Comparison of ENCODE assay signal across 28 cellular contexts in genomic region chr9:34102796-34103195, GRCh38.
"Had no signal": no experiment of that assay in that cellular context is flagged by ENCODE, and none has a peak within 500 bp of the region (broad histone marks: within the 10 kb centered on the region; RNA-seq: fewer than 3 reads in every experiment).

No MANE protein-coding gene starts in this region.

- H3K4me3 Mint-ChIP-seq: activated CD4-positive, alpha-beta memory T cell treated with anti-CD3 and anti-CD28 coated beads for 36 hours; activated CD8-positive, alpha-beta memory T cell treated with anti-CD3 and anti-CD28 coated beads, Interleukin-2, amount 10 ng/mL, durations not matched to agents 7 days and 5 days; activated CD8-positive, alpha-beta T cell treated with anti-CD3 and anti-CD28 coated beads, Interleukin-2, amount 10 ng/mL, durations not matched to agents 7 days and 5 days; activated naive CD4-positive, alpha-beta T cell treated with anti-CD3 and anti-CD28 coated beads, Interleukin-2, amount 10 ng/mL, durations not matched to agents 7 days and 5 days; activated naive CD8-positive, alpha-beta T cell treated with anti-CD3 and anti-CD28 coated beads, Interleukin-2, amount 10 ng/mL, durations not matched to agents 7 days and 5 days; activated T-cell treated with anti-CD3 and anti-CD28 coated beads, Interleukin-2, amount 50 U/mL, for 72 hours; effector memory CD8-positive, alpha-beta T cell; T-helper 17 cell; WTC11 had no signal

- H3K27me3 Mint-ChIP-seq: activated CD4-positive, alpha-beta memory T cell treated with anti-CD3 and anti-CD28 coated beads for 36 hours; activated CD8-positive, alpha-beta memory T cell treated with anti-CD3 and anti-CD28 coated beads, Interleukin-2, amount 10 ng/mL, durations not matched to agents 7 days and 5 days; activated naive CD4-positive, alpha-beta T cell treated with anti-CD3 and anti-CD28 coated beads, Interleukin-2, amount 10 ng/mL, durations not matched to agents 7 days and 5 days; activated naive CD8-positive, alpha-beta T cell treated with anti-CD3 and anti-CD28 coated beads, Interleukin-2, amount 10 ng/mL, durations not matched to agents 7 days and 5 days; effector memory CD8-positive, alpha-beta T cell; T-helper 17 cell had no signal

- H3K9me3 Mint-ChIP-seq: activated CD4-positive, alpha-beta memory T cell treated with anti-CD3 and anti-CD28 coated beads for 36 hours; activated naive CD4-positive, alpha-beta T cell treated with anti-CD3 and anti-CD28 coated beads, Interleukin-2, amount 10 ng/mL, durations not matched to agents 7 days and 5 days; activated naive CD4-positive, alpha-beta T cell treated with anti-CD3 and anti-CD28 coated beads, Interleukin-2, amount 50 U/mL, for 72 hours; activated naive CD8-positive, alpha-beta T cell treated with anti-CD3 and anti-CD28 coated beads, Interleukin-2, amount 10 ng/mL, durations not matched to agents 7 days and 5 days; activated T-cell treated with anti-CD3 and anti-CD28 coated beads, Interleukin-2, amount 50 U/mL, for 72 hours; effector memory CD8-positive, alpha-beta T cell; WTC11 had no signal

- H3K27ac Mint-ChIP-seq: activated CD4-positive, alpha-beta memory T cell treated with anti-CD3 and anti-CD28 coated beads for 36 hours; activated CD8-positive, alpha-beta memory T cell treated with anti-CD3 and anti-CD28 coated beads, Interleukin-2, amount 10 ng/mL, durations not matched to agents 7 days and 5 days; activated CD8-positive, alpha-beta T cell treated with anti-CD3 and anti-CD28 coated beads, Interleukin-2, amount 10 ng/mL, durations not matched to agents 7 days and 5 days; activated naive CD4-positive, alpha-beta T cell treated with anti-CD3 and anti-CD28 coated beads, Interleukin-2, amount 10 ng/mL, durations not matched to agents 7 days and 5 days; activated naive CD4-positive, alpha-beta T cell treated with anti-CD3 and anti-CD28 coated beads, Interleukin-2, amount 50 U/mL, for 72 hours; activated naive CD8-positive, alpha-beta T cell treated with anti-CD3 and anti-CD28 coated beads, Interleukin-2, amount 10 ng/mL, durations not matched to agents 7 days and 5 days; activated T-cell treated with anti-CD3 and anti-CD28 coated beads, Interleukin-2, amount 50 U/mL, for 72 hours; effector memory CD8-positive, alpha-beta T cell; WTC11 had no signal

- DNase-seq: activated CD4-positive, alpha-beta memory T cell treated with anti-CD3 and anti-CD28 coated beads for 36 hours; activated CD4-positive, alpha-beta T cell treated with anti-CD3 and anti-CD28 coated beads for 1 hour; activated CD4-positive, alpha-beta T cell treated with anti-CD3 and anti-CD28 coated beads for 4 hours; activated CD8-positive, alpha-beta memory T cell treated with anti-CD3 and anti-CD28 coated beads, Interleukin-2, amount 10 ng/mL, durations not matched to agents 7 days and 5 days; activated CD8-positive, alpha-beta memory T cell treated with anti-CD3 and anti-CD28 coated beads, Interleukin-2, amount 50 U/mL, for 4 hours; activated CD8-positive, alpha-beta T cell treated with anti-CD3 and anti-CD28 coated beads, Interleukin-2, amount 10 ng/mL, durations not matched to agents 7 days and 5 days; activated gamma-delta T cell; activated naive CD4-positive, alpha-beta T cell; activated naive CD4-positive, alpha-beta T cell treated with anti-CD3 and anti-CD28 coated beads, Interleukin-2, amount 10 ng/mL, durations not matched to agents 7 days and 5 days; activated naive CD8-positive, alpha-beta T cell treated with anti-CD3 and anti-CD28 coated beads, Interleukin-2, amount 10 ng/mL, durations not matched to agents 7 days and 5 days; activated T-cell treated with anti-CD3 and anti-CD28 coated beads, Interleukin-2, amount 50 U/mL, for 1 hour; activated T-cell treated with anti-CD3 and anti-CD28 coated beads, Interleukin-2, amount 50 U/mL, for 72 hours; amniotic stem cell; anterior cingulate cortex; body of pancreas; caudate nucleus; cortex of kidney; dermis blood vessel endothelial cell; effector CD4-positive, alpha-beta T cell; effector memory CD8-positive, alpha-beta T cell; foreskin fibroblast; heart left ventricle; T-helper 1 cell; T-helper 17 cell had no signal

- H3K9me3 ChIP-seq: body of pancreas, heart left ventricle had no signal

- H3K4me1 ChIP-seq: body of pancreas, heart left ventricle had no signal

- H3K27me3 ChIP-seq: body of pancreas, heart left ventricle had no signal

- H3K4me3 ChIP-seq: body of pancreas, heart left ventricle had no signal

- H3K4me1 Mint-ChIP-seq: activated naive CD4-positive, alpha-beta T cell treated with anti-CD3 and anti-CD28 coated beads, Interleukin-2, amount 10 ng/mL, durations not matched to agents 7 days and 5 days; WTC11 had no signal

- ATAC-seq: activated CD8-positive, alpha-beta memory T cell treated with anti-CD3 and anti-CD28 coated beads, Interleukin-2, amount 10 ng/mL, durations not matched to agents 7 days and 5 days; activated CD8-positive, alpha-beta T cell treated with anti-CD3 and anti-CD28 coated beads, Interleukin-2, amount 10 ng/mL, durations not matched to agents 7 days and 5 days; activated naive CD4-positive, alpha-beta T cell treated with anti-CD3 and anti-CD28 coated beads, Interleukin-2, amount 50 U/mL, for 72 hours; activated T-cell treated with anti-CD3 and anti-CD28 coated beads, Interleukin-2, amount 50 U/mL, for 72 hours; body of pancreas; effector memory CD8-positive, alpha-beta T cell; esophagus mucosa; heart left ventricle; T-helper 17 cell; WTC11 had no signal

- H3K27ac ChIP-seq: body of pancreas, heart left ventricle, VCaP had no signal
